9 cellular contexts compared by ENCODE assay signal in genomic region chr17:18921912-18922451, GRCh38. TPM values are rescaled to one million over a fixed set of nuclear protein-coding genes. Genes with fewer than 3 reads are reported as not detected.
DNase-seq lines count a peak whose midpoint lies in the region; ATAC-seq, FAIRE-seq and TF ChIP-seq lines count a peak whose summit lies in the region.
"Had no signal": no experiment of that assay in that cellular context is flagged by ENCODE, and none has a peak within 500 bp of the region (broad histone marks: within the 10 kb centered on the region; RNA-seq: fewer than 3 reads in every experiment).

No MANE protein-coding gene starts in this region.

- peak overlapping the region in 1 of 2 donors; percentile 23 for H3K27ac ChIP-seq in kidney (ENCODE audit: low read depth in 2 of 2, low read length in 2 of 2)

- H3K4me1 ChIP-seq in kidney (ENCODE audit: control insufficient read depth in 1 of 2, insufficient read depth in 1 of 2, low read depth in 1 of 2, low read length in 2 of 2): peaks cover 10 to 16% of the 10 kb centered on the region in 2 donors

- ATAC-seq in GM18519 (IDR thresholded peaks at IDR 0.05; ENCODE audit: low FRiP score, unreplicated experiment): peak; percentile 36
- ATAC-seq in HG02763 (IDR thresholded peaks at IDR 0.05; ENCODE audit: unreplicated experiment): peak; percentile 67
- no peak for ATAC-seq in HG03039 (IDR thresholded peaks at IDR 0.05; ENCODE audit: unreplicated experiment)
- ATAC-seq: Panc1 had no signal

- H3K4me3 ChIP-seq in kidney (ENCODE audit: low read length in 2 of 2): no peak overlapping the region

- H3K9me3 ChIP-seq in kidney (ENCODE audit: control insufficient read depth in 1 of 2, low read length in 2 of 2): no peaks in the 10 kb centered on the region

- DNase-seq in RPMI8226 (peak; percentile 72), kidney tubule cell (ENCODE audit: low spot score) (peak; percentile 92), kidney (no peak), retina (no peak), OCI-M2 (lab: John Stamatoyannopoulos, UW; ENCODE audit: unreplicated experiment) (no peak)

- H3K36me3 ChIP-seq in kidney (ENCODE audit: control insufficient read depth in 1 of 2, insufficient read depth in 2 of 2, low read length in 2 of 2): peaks cover 5 to 8% of the 10 kb centered on the region in 2 donors

- intact Hi-C loops in kidney (cut with DNase I): no loop called here

- TF ChIP-seq CTCF in kidney (IDR thresholded peaks at IDR 0.05; ENCODE audit: borderline replicate concordance, extremely low read depth, insufficient read depth): no peak

- no peak overlapping the region for H3K9ac ChIP-seq in kidney (ENCODE audit: low read length in 2 of 2)

- FAIRE-seq in kidney (lab: Jason Lieb, UNC): no peak

RNA-seq across cellular contexts. Expression of gene SLC5A10, which starts 30.0 kb away (rescaled TPM):
- total RNA-seq in kidney: 9.7 TPM
- polyA plus RNA-seq in kidney (ENCODE audit: insufficient read depth, low read depth, low replicate concordance): 16.5 TPM

Comparison
In these comparisons a context has a peak if more than half of its experiments do, and no peak if none do; other contexts are left out.
1. DNase-seq: peak in RPMI8226 (single experiment) and kidney tubule cell (single experiment); none in kidney (single experiment), retina (single experiment) and OCI-M2 (single experiment).